Comparison of ENCODE assay signal across 9 cellular contexts in genomic region chr5:138077064-138077696, GRCh38. TPM values are rescaled to one million over a fixed set of nuclear protein-coding genes. Genes with fewer than 3 reads are reported as not detected.
A peak's percentile ranks its signal among the peaks of the same experiment; 100 is the strongest.
DNase-seq lines count a peak whose midpoint lies in the region; ATAC-seq and TF ChIP-seq lines count a peak whose summit lies in the region.
"Had no signal": no experiment of that assay in that cellular context is flagged by ENCODE, and none has a peak within 500 bp of the region (broad histone marks: within the 10 kb centered on the region; RNA-seq: fewer than 3 reads in every experiment).

No MANE protein-coding gene starts in this region.

- intact Hi-C loops in left cardiac atrium (cut with DNase I) = loop anchor here in 1 of 2 donors (2.0 kb wide), 1 partner anchor 56 kb away; no protein-coding TSS in a partner anchor

- ATAC-seq in DND-41 (ENCODE audit: insufficient read depth, low read depth) = peak; percentile 30; the same call in 1 of the 3 replicates
- ATAC-seq in left cardiac atrium = peak; percentile 61 to 68
- no peak for ATAC-seq in HG02884 (IDR thresholded peaks at IDR 0.05; ENCODE audit: unreplicated experiment)
- ATAC-seq in GM18870 (IDR thresholded peaks at IDR 0.05; ENCODE audit: unreplicated experiment) = no peak

- no peaks in the 10 kb centered on the region for H4K20me1 ChIP-seq in DND-41 (ENCODE audit: insufficient read depth, low read length)

- H3K27ac ChIP-seq in DND-41 (ENCODE audit: low read length) = no peak overlapping the region

- H3K79me2 ChIP-seq in DND-41 (ENCODE audit: insufficient read depth, low read length) = no peaks in the 10 kb centered on the region

- H3K9me3 ChIP-seq in DND-41 (ENCODE audit: insufficient read depth, low read length, severe bottlenecking) = no peaks in the 10 kb centered on the region
- H3K9me3 ChIP-seq in adipocyte (ENCODE audit: control insufficient read depth, low read length) = no peaks in the 10 kb centered on the region

- no peaks in the 10 kb centered on the region for H3K36me3 ChIP-seq in DND-41 (ENCODE audit: insufficient read depth, low read length)
- H3K36me3 ChIP-seq in adipocyte (ENCODE audit: control insufficient read depth, insufficient read depth, low read length, severe bottlenecking) = no peaks in the 10 kb centered on the region

- H3K4me3 ChIP-seq in DND-41 (ENCODE audit: low read depth in 1 of 2, low read length in 2 of 2) (no peak overlapping the region), adipocyte (ENCODE audit: low read length) (no peak overlapping the region), retinal pigment epithelial cell (ENCODE audit: low read length) (no peak overlapping the region)
- no peak overlapping the region for H3K4me3 ChIP-seq in Jurkat, Clone E6-1 (ENCODE audit: low read length)

- no peak overlapping the region for H3K9ac ChIP-seq in DND-41 (ENCODE audit: low read depth, low read length)
- no peak overlapping the region for H3K9ac ChIP-seq in adipocyte (ENCODE audit: low read length)

- no peak overlapping the region for H3K4me2 ChIP-seq in DND-41 (ENCODE audit: insufficient read depth, low read length)

- TF ChIP-seq CTCF in DND-41 (IDR thresholded peaks at IDR 0.05; ENCODE audit: borderline replicate concordance, extremely low read depth, low read length, poor library complexity, severe bottlenecking) (peak; percentile 94), retinal pigment epithelial cell (conservative IDR thresholded peaks at IDR 0.05; ENCODE audit: low read depth, low read length) (peak; percentile 89)

- 0 out of 2 replicates have a peak overlapping the region, but pooled peaks have one; percentile 32 for H2AFZ ChIP-seq in DND-41 (ENCODE audit: low read depth, low read length)

- H3K4me1 ChIP-seq in DND-41 (ENCODE audit: insufficient read depth, low read length) (peaks cover 24% of the 10 kb centered on the region), adipocyte (ENCODE audit: control insufficient read depth, insufficient read depth, low read length) (no peaks in the 10 kb centered on the region)

- DNase-seq in DND-41 (peak; percentile 69), SHP77 (lab: John Stamatoyannopoulos, UW) (peak; percentile 27 to 34), adipocyte (ENCODE audit: low read depth) (peak; percentile 85), left cardiac atrium (peak; percentile 68), retinal pigment epithelial cell (ENCODE audit: low read depth) (peak; percentile 18)
- DNase-seq in Jurkat, Clone E6-1 (ENCODE audit: low read depth, low spot score) = peak; percentile 39

- H3K27me3 ChIP-seq in DND-41 (ENCODE audit: insufficient read depth, low read length, poor library complexity) = no peaks in the 10 kb centered on the region
- no peaks in the 10 kb centered on the region for H3K27me3 ChIP-seq in adipocyte (replicated peaks; ENCODE audit: control insufficient read depth, insufficient read depth, low read length)

RNA-seq across cellular contexts. Expression of gene WNT8A, which starts 6.7 kb away (rescaled TPM):
- not detected for polyA plus RNA-seq in Jurkat, Clone E6-1 (2012; ENCODE audit: insufficient read depth, insufficient read length)
- total RNA-seq in left cardiac atrium = not detected
- polyA plus RNA-seq: adipose tissue had no signal

RNA-seq across cellular contexts. Expression of gene FAM13B, which starts 44.3 kb away (rescaled TPM):
- 11.2 TPM for polyA plus RNA-seq in Jurkat, Clone E6-1 (2012; ENCODE audit: insufficient read depth, insufficient read length)
- 10 to 100 TPM; 28.1 to 34.7 TPM for total RNA-seq in left cardiac atrium

Comparison
In these comparisons a context has a peak if more than half of its experiments do, and no peak if none do; other contexts are left out.
1. ATAC-seq: peak in DND-41 (single experiment) and left cardiac atrium (2 of 2); none in HG02884 (single experiment) and GM18870 (single experiment).
2. DNase-seq: peak in every context shown above with its lines; median percentile 85 in adipocyte; 69 in DND-41; 68 in left cardiac atrium; 39 in Jurkat, Clone E6-1; 30 in SHP77; 18 in retinal pigment epithelial cell.